19 cellular contexts compared by ENCODE assay signal in the genomic region with DNA sequence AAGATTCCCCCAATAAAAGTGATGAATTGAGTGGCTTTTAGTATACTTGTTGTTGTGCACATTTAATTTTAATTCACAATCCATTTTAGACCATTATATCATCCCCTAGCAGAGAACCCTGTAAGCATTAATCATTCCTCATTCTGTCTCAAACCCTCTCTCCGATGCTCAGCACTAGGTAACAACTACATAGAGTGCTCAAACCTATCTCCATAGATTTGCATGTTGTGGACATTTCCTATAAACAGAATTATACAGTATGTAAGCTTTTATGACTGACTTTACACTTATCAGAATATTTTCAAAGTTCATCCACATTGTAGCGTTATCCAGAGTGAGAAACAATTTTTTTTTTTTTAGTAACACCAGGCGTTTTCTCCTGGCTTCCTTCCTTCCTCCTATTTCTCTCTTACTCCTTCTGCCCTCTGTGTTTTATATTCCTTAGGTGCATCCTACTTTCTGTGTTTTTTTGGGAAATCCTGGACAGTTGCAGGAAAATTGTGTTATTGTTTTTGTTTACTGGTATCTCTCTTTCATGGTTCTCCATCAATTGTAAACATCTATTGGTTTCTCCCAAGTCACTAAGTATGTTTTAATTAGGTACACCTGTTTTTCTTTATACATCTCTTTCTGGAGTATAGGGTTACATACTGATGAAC.
A peak's percentile ranks its signal among the peaks of the same experiment; 100 is the strongest.
DNase-seq lines count a peak whose midpoint lies in the region; ATAC-seq and TF ChIP-seq lines count a peak whose summit lies in the region.
"Had no signal": no experiment of that assay in that cellular context is flagged by ENCODE, and none has a peak within 500 bp of the region (broad histone marks: within the 10 kb centered on the region; RNA-seq: fewer than 3 reads in every experiment).

No MANE protein-coding gene starts in this region.

- no peaks in the 10 kb centered on the region for H3K4me1 Mint-ChIP-seq in neural progenitor cell
- H3K4me1 Mint-ChIP-seq in CD8-positive, alpha-beta T cell (ENCODE audit: low read depth), result no peaks in the 10 kb centered on the region
- H3K4me1 Mint-ChIP-seq: activated B cell treated with CpG ODN at 0.5 μM for 24 hours, memory B cell, nephron had no signal

- no peak for DNase-seq in Right ventricle myocardium inferior (ENCODE audit: missing footprints)
- no peak for DNase-seq in right atrium auricular region (ENCODE audit: low spot score)
- peak; percentile 99 for DNase-seq in SHP77 treated with DMSO at 0.1 percent for 48 hours (lab: John Stamatoyannopoulos, UW)
- DNase-seq in iPS DF 6.9 (ENCODE audit: low read depth, low spot score), result peak; percentile 66
- no peak for DNase-seq in upper lobe of right lung
- DNase-seq in neural progenitor cell (ENCODE audit: low spot score), result no peak
- DNase-seq in DMS153 (lab: John Stamatoyannopoulos, UW), result no peak
- no peak for DNase-seq in CD8-positive, alpha-beta T cell
- DNase-seq: activated B cell treated with CpG ODN at 0.5 μM for 24 hours; amygdala; CD4-positive, alpha-beta T cell; cerebellar nuclear complex; foreskin fibroblast; Kasumi-1; NCI-H1436; NCI-H446; OCI-M1 had no signal

- no peak overlapping the region for H3K4me3 Mint-ChIP-seq in neural progenitor cell
- H3K4me3 Mint-ChIP-seq in CD8-positive, alpha-beta T cell, result no peak overlapping the region
- H3K4me3 Mint-ChIP-seq: activated B cell treated with CpG ODN at 0.5 μM for 24 hours; CD4-positive, alpha-beta T cell; memory B cell; nephron had no signal

- CTCF ChIA-PET in CD8-positive, alpha-beta T cell (lab: Charles Lee), result no interaction called here

- H3K27ac ChIP-seq in right atrium auricular region (no peak overlapping the region), iPS DF 6.9 (ENCODE audit: low read length) (no peak overlapping the region), upper lobe of right lung (no peak overlapping the region), neural progenitor cell (no peak overlapping the region)
- H3K27ac ChIP-seq in CD8-positive, alpha-beta T cell (ENCODE audit: low read depth, low read length), result no peak overlapping the region

- peaks cover 13% of the 10 kb centered on the region for H3K27me3 Mint-ChIP-seq in neural progenitor cell (ENCODE audit: insufficient read depth, low read depth)
- peaks cover 38% of the 10 kb centered on the region for H3K27me3 Mint-ChIP-seq in CD8-positive, alpha-beta T cell (ENCODE audit: low read depth)

- no peak overlapping the region for H3K4me3 ChIP-seq in right atrium auricular region
- H3K4me3 ChIP-seq in iPS DF 6.9 (ENCODE audit: low read length), result no peak overlapping the region
- no peak overlapping the region for H3K4me3 ChIP-seq in upper lobe of right lung
- H3K4me3 ChIP-seq in neural progenitor cell, result no peak overlapping the region
- no peak overlapping the region for H3K4me3 ChIP-seq in CD8-positive, alpha-beta T cell (ENCODE audit: low read depth, low read length)

- H3K9me3 Mint-ChIP-seq in neural progenitor cell, result peaks cover 71% of the 10 kb centered on the region
- H3K9me3 Mint-ChIP-seq in CD8-positive, alpha-beta T cell, result peaks cover 37% of the 10 kb centered on the region

- no peak overlapping the region for H3K9ac ChIP-seq in neural progenitor cell

- H2AFZ ChIP-seq in neural progenitor cell (replicated peaks), result no peak overlapping the region

- TF ChIP-seq CTCF in right atrium auricular region (IDR thresholded peaks at IDR 0.05) (no peak), upper lobe of right lung (IDR thresholded peaks at IDR 0.05) (no peak), neural progenitor cell (IDR thresholded peaks at IDR 0.05) (no peak)
- TF ChIP-seq CTCF in CD8-positive, alpha-beta T cell (IDR thresholded peaks at IDR 0.05), result no peak

- POLR2A ChIA-PET in CD8-positive, alpha-beta T cell (lab: Charles Lee), result no interaction called here

- H3K4me2 ChIP-seq in neural progenitor cell, result no peak overlapping the region

- no peaks in the 10 kb centered on the region for H3F3A ChIP-seq in neural progenitor cell (ENCODE audit: low read depth)

- peaks cover 10% of the 10 kb centered on the region for H3K36me3 Mint-ChIP-seq in neural progenitor cell
- H3K36me3 Mint-ChIP-seq in CD8-positive, alpha-beta T cell, result no peaks in the 10 kb centered on the region

- no peaks in the 10 kb centered on the region for H3K79me2 ChIP-seq in neural progenitor cell (ENCODE audit: low read depth)

- ATAC-seq in Right ventricle myocardium inferior, result peak; percentile 20
- ATAC-seq in upper lobe of right lung, result peak; percentile 8
- no peak for ATAC-seq in CD8-positive, alpha-beta T cell

- H4K20me1 ChIP-seq in neural progenitor cell (ENCODE audit: low read depth), result no peaks in the 10 kb centered on the region

- no CpG with 5 or more reads among the region's 3 CpGs for WGBS in iPS DF 6.9 (ENCODE audit: insufficient coverage, insufficient read length)

- no peak overlapping the region for H3K27ac Mint-ChIP-seq in neural progenitor cell
- H3K27ac Mint-ChIP-seq in CD8-positive, alpha-beta T cell, result no peak overlapping the region
- H3K27ac Mint-ChIP-seq: activated B cell treated with CpG ODN at 0.5 μM for 24 hours; CD4-positive, alpha-beta T cell; memory B cell; nephron had no signal

- H3K27me3 ChIP-seq in right atrium auricular region (no peaks in the 10 kb centered on the region), iPS DF 6.9 (ENCODE audit: control insufficient read depth, insufficient read depth, low read length) (no peaks in the 10 kb centered on the region), upper lobe of right lung (peaks cover 57% of the 10 kb centered on the region), neural progenitor cell (no peaks in the 10 kb centered on the region)
- H3K27me3 ChIP-seq in CD8-positive, alpha-beta T cell (ENCODE audit: insufficient read depth, low read length), result peaks cover 8% of the 10 kb centered on the region

- H3K4me1 ChIP-seq in right atrium auricular region, result no peaks in the 10 kb centered on the region
- no peaks in the 10 kb centered on the region for H3K4me1 ChIP-seq in iPS DF 6.9 (ENCODE audit: control insufficient read depth, insufficient read depth, low read length)
- no peaks in the 10 kb centered on the region for H3K4me1 ChIP-seq in upper lobe of right lung
- no peaks in the 10 kb centered on the region for H3K4me1 ChIP-seq in neural progenitor cell
- no peaks in the 10 kb centered on the region for H3K4me1 ChIP-seq in CD8-positive, alpha-beta T cell (ENCODE audit: insufficient read depth, low read length)

- H3K36me3 ChIP-seq in right atrium auricular region, result no peaks in the 10 kb centered on the region
- H3K36me3 ChIP-seq in iPS DF 6.9 (ENCODE audit: control insufficient read depth, insufficient read depth, low read length), result no peaks in the 10 kb centered on the region
- no peaks in the 10 kb centered on the region for H3K36me3 ChIP-seq in upper lobe of right lung
- no peaks in the 10 kb centered on the region for H3K36me3 ChIP-seq in neural progenitor cell
- no peaks in the 10 kb centered on the region for H3K36me3 ChIP-seq in CD8-positive, alpha-beta T cell (ENCODE audit: insufficient read depth, low read length)

- H3K9me3 ChIP-seq in right atrium auricular region (no peaks in the 10 kb centered on the region), iPS DF 6.9 (ENCODE audit: control insufficient read depth, insufficient read depth, low read length) (peaks cover 19% of the 10 kb centered on the region), upper lobe of right lung (no peaks in the 10 kb centered on the region), neural progenitor cell (ENCODE audit: low read depth) (peaks cover 52% of the 10 kb centered on the region)
- no peaks in the 10 kb centered on the region for H3K9me3 ChIP-seq in CD8-positive, alpha-beta T cell (ENCODE audit: low read length)

- intact Hi-C loops in Right ventricle myocardium inferior (cut with DNase I) (no loop called here), upper lobe of right lung (cut with DNase I) (no loop called here)
- intact Hi-C loops in CD8-positive, alpha-beta T cell (cut with DNase I, micrococcal nuclease), result no loop called here

Comparison
In these comparisons a context has a peak if more than half of its experiments do, and no peak if none do; other contexts are left out.
1. DNase-seq: peak in SHP77 treated with DMSO at 0.1 percent for 48 hours (single experiment) and iPS DF 6.9 (single experiment); none in Right ventricle myocardium inferior (single experiment), right atrium auricular region (single experiment), upper lobe of right lung (single experiment), neural progenitor cell (single experiment), DMS153 (single experiment) and CD8-positive, alpha-beta T cell (0 of 7).